In the genomic region with DNA sequence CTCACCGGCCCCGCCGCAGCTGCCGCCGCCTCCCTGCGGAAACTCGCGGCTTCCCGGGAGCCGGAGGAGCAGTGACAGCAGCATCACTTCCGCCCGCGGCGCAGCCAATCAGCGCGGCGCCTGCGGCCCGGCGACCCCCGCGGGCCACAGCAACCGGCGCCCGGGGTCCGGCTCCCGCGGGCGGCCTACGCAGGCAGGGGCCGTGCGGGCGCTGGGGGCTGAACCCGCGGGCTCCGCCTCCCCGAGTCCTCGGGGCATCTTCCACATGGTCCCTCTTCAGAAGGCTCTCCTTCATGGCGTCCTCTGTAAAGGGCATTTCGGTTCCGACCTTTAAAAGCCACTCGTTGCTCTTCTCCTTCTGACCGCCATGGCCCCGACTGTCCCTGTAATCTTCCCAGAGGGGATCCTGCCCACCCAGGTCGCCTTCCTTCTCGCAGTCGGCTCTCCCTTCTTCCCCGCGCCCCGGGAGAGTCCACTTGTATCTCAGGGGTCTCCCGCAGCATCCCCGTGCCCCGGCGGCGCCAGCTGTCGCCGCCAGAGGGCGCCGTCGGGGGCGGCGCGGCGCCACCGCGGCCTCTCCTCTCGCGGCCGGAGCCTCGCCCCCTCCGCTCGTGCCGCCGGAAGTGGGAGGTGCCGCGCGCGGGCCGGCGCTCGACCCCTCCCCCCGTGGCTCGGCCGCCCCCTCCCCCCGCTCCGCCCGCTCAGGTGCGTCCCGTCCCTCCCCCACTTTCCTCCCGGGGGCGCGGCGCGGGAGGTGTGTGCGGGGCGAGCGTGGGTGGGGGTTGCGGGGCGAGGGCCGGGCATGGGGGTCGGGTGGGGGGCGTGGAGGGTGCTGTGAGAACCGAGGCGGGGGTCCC, we compare ENCODE assay signal across 8 cellular contexts. TPM values are rescaled to one million over a fixed set of nuclear protein-coding genes. Genes with fewer than 3 reads are reported as not detected.
A peak's percentile ranks its signal among the peaks of the same experiment; 100 is the strongest.
DNase-seq lines count a peak whose midpoint lies in the region; ATAC-seq and TF ChIP-seq lines count a peak whose summit lies in the region.

TSS of gene PCSK7 (minus strand) at position 52 of the 857 bp plus-strand sequence. CDS start 2,229 bp downstream, outside the sequence.
TSS of gene RNF214 (plus strand) at position 650 of the 857 bp plus-strand sequence. CDS start 1,602 bp downstream, outside the sequence.

- H3K27ac ChIP-seq in KMS-11 (peak within 1 kb of the TSS; percentile 40; the same call in 1 of the 2 replicates), SJCRH30 (peak within 1 kb of the TSS; percentile 47; the same call in 1 of the 2 replicates), neuronal stem cell (replicated peaks; ENCODE audit: low read length) (peak within 1 kb of the TSS; percentile 65), substantia nigra (ENCODE audit: low read depth, low read length, poor library complexity, severe bottlenecking) (peak within 1 kb of the TSS; percentile 89)

- peaks cover 11% of the 10 kb centered on the region; the same call in 1 of the 2 replicates for H3K79me2 ChIP-seq in KMS-11 (ENCODE audit: insufficient read depth, low read depth)

- H3K79me1 ChIP-seq in neuronal stem cell (ENCODE audit: low read depth, low read length) = peaks cover 2% of the 10 kb centered on the region

- peak within 1 kb of the TSS; percentile 72 for H3K4me2 ChIP-seq in KMS-11
- peak within 1 kb of the TSS; percentile 92 for H3K4me2 ChIP-seq in neuronal stem cell (ENCODE audit: insufficient read depth, low read length, poor library complexity, severe bottlenecking)

- H2BK15ac ChIP-seq in neuronal stem cell (ENCODE audit: low read length) = no peak within 1 kb of the TSS

- no peaks in the 10 kb centered on the region for H3K9me3 ChIP-seq in SJCRH30 (replicated peaks)
- H3K9me3 ChIP-seq in neuronal stem cell (replicated peaks in 1 of 2; ENCODE audit: control insufficient read depth in 2 of 2, insufficient read depth in 1 of 2, low read depth in 1 of 2, low read length in 2 of 2) = no peaks in the 10 kb centered on the region

- H3K4ac ChIP-seq in neuronal stem cell (ENCODE audit: low read length) = no peak within 1 kb of the TSS

- no peak within 1 kb of the TSS for H4K8ac ChIP-seq in neuronal stem cell (ENCODE audit: low read depth, low read length)

- H2AFZ ChIP-seq in KMS-11 (ENCODE audit: low read depth) (peak within 1 kb of the TSS; percentile 76), neuronal stem cell (ENCODE audit: low read length) (peak within 1 kb of the TSS; percentile 100)

- H3K9ac ChIP-seq in KMS-11 (peak within 1 kb of the TSS; percentile 79; the same call in 1 of the 2 replicates), neuronal stem cell (ENCODE audit: low read depth, low read length, poor library complexity) (peak within 1 kb of the TSS; percentile 93)

- DNase-seq in DMS79 treated with DMSO at 0.1 percent for 48 hours (lab: John Stamatoyannopoulos, UW) (peak; percentile 68), SJCRH30 (peak; percentile 59 to 72), foreskin melanocyte (peak; percentile 73), neuronal stem cell (ENCODE audit: low spot score) (peak; percentile 88), substantia nigra (lab: John Stamatoyannopoulos, UW) (peak in 48 of 49 donors; percentile 20 to 95 (median 78))
- DNase-seq in activated naive CD4-positive, alpha-beta T cell (lab: John Stamatoyannopoulos, UW) = peak; percentile 38 to 74 (median 44)

- H3K4me1 ChIP-seq in KMS-11 (ENCODE audit: low read depth, poor library complexity, severe bottlenecking) = peaks cover 13% of the 10 kb centered on the region
- H3K4me1 ChIP-seq in SJCRH30 = no peaks in the 10 kb centered on the region
- peaks cover 1 to 6% of the 10 kb centered on the region in 2 donors for H3K4me1 ChIP-seq in neuronal stem cell (ENCODE audit: control insufficient read depth in 2 of 2, insufficient read depth in 1 of 2, low read depth in 1 of 2, low read length in 2 of 2)

- no peak within 1 kb of the TSS for H2BK5ac ChIP-seq in neuronal stem cell (ENCODE audit: low read length)

- peak within 1 kb of the TSS; percentile 20 for H2AK5ac ChIP-seq in neuronal stem cell (ENCODE audit: low read depth, low read length)

- H3K36me3 ChIP-seq in KMS-11 (ENCODE audit: insufficient read depth) (no peaks in the 10 kb centered on the region), SJCRH30 (no peaks in the 10 kb centered on the region), neuronal stem cell (replicated peaks in 1 of 2; ENCODE audit: control insufficient read depth in 2 of 2, insufficient read depth in 2 of 2, low read length in 2 of 2) (peaks cover 5 to 48% of the 10 kb centered on the region in 2 donors)

- no peaks in the 10 kb centered on the region for H4K20me1 ChIP-seq in KMS-11 (ENCODE audit: insufficient read depth)

- no peak within 1 kb of the TSS for H2BK120ac ChIP-seq in neuronal stem cell (ENCODE audit: low read depth, low read length)

- H4K91ac ChIP-seq in neuronal stem cell (ENCODE audit: low read depth, low read length, poor library complexity) = no peak within 1 kb of the TSS

- ATAC-seq in GM21619 (IDR thresholded peaks at IDR 0.05; ENCODE audit: unreplicated experiment) = peak; percentile 59

- H3K23ac ChIP-seq in neuronal stem cell (ENCODE audit: low read depth, low read length, poor library complexity) = no peak within 1 kb of the TSS

- H3K4me3 ChIP-seq in KMS-11 (IDR thresholded peaks at IDR 0.05; ENCODE audit: insufficient read depth, low read depth, low read length) (no peak within 1 kb of the TSS), SJCRH30 (peak within 1 kb of the TSS; percentile 82), neuronal stem cell (ENCODE audit: low read length in 2 of 2) (peak within 1 kb of the TSS; percentile 92 to 99)

- H3K18ac ChIP-seq in neuronal stem cell (ENCODE audit: low read length) = peak within 1 kb of the TSS; percentile 68

- WGBS in neuronal stem cell (ENCODE audit: extremely low coverage in 2 of 2, insufficient read length in 2 of 2, insufficient replicate concordance in 1 of 2), 2 donors = no CpG with 5 or more reads among the region's 104 CpGs

- no peak within 1 kb of the TSS for H2BK12ac ChIP-seq in neuronal stem cell (ENCODE audit: low read length)

- no peaks in the 10 kb centered on the region for H3K27me3 ChIP-seq in KMS-11 (ENCODE audit: insufficient read depth, low read depth)
- H3K27me3 ChIP-seq in SJCRH30 = no peaks in the 10 kb centered on the region
- no peaks in the 10 kb centered on the region for H3K27me3 ChIP-seq in neuronal stem cell (ENCODE audit: control insufficient read depth in 3 of 3, insufficient read depth in 3 of 3, low read depth in 1 of 3, low read length in 3 of 3)

- TF ChIP-seq CTCF in KMS-11 (conservative IDR thresholded peaks at IDR 0.05; ENCODE audit: low read depth, low read length) = peak; percentile 72

- H3K14ac ChIP-seq in neuronal stem cell (ENCODE audit: low read length) = no peak within 1 kb of the TSS

RNA-seq across cellular contexts. Expression of gene PCSK7, which starts in this region (rescaled TPM):
- total RNA-seq in SJCRH30 (2014; rRNA removed; shearing (Covaris generic)) = 9.9 and 12.6 TPM in 2 replicates
- polyA plus RNA-seq in neuronal stem cell (2013, experiment 1 of 2) = 12.7 TPM
- 12.2 TPM for polyA plus RNA-seq in neuronal stem cell (2013, experiment 2 of 2)

RNA-seq across cellular contexts. Expression of gene RNF214, which starts in this region (rescaled TPM):
- total RNA-seq in SJCRH30 (2014; rRNA removed; shearing (Covaris generic)) = 9.5 and 12.4 TPM in 2 replicates
- polyA plus RNA-seq in neuronal stem cell (2013, experiment 1 of 2) = 20.9 TPM
- 21.5 TPM for polyA plus RNA-seq in neuronal stem cell (2013, experiment 2 of 2)
